ENCODE assay signal across 8 cellular contexts in the genomic region with DNA sequence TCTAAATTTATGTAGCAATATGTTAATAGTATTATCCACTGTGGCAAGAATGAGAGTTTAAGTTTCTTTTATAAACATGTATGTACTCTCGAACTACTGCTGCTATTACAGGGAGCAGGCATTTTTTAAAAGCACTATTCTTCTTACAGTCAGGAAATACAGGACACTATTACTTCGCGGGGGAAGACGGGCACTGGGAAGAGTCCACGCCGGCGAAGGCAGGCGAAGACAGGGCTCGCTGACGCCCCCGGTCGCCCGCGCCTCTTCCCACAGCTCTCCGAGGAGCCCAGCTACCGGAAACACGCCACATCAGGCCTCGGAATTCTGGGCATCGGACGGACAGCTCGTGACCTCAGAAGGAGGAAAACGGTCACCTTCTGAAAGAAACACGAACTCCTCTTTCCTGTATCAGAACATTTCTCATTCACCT.
A peak's percentile ranks its signal among the peaks of the same experiment; 100 is the strongest.
DNase-seq lines count a peak whose midpoint lies in the region; ATAC-seq and TF ChIP-seq lines count a peak whose summit lies in the region.

No MANE protein-coding gene starts in this region.

- peak overlapping the region; percentile 57 for H3K4me3 ChIP-seq in NT2/D1 (ENCODE audit: insufficient read length, low read depth)
- H3K4me3 ChIP-seq in body of pancreas: peak overlapping the region; percentile 11 to 34
- H3K4me3 ChIP-seq in iPS DF 6.9 (ENCODE audit: low read length): peak overlapping the region; percentile 45; the same call in 1 of the 2 replicates

- DNase-seq in COLO668 (lab: John Stamatoyannopoulos, UW; ENCODE audit: unreplicated experiment): peak; percentile 87
- no peak for DNase-seq in NT2/D1 (ENCODE audit: low read depth, low spot score)
- DNase-seq in body of pancreas: peak; percentile 84 to 88 (median 86)
- DNase-seq in iPS DF 6.9 (ENCODE audit: low read depth, low spot score): peak; percentile 33
- DNase-seq in pulmonary artery endothelial cell (ENCODE audit: low read depth, low spot score): peak; percentile 60
- DNase-seq in stimulated activated CD4-positive, alpha-beta T cell treated with anti-CD3 and anti-CD28 coated beads, Interleukin-4, amount 100 ng/mL, for 24 hours: no peak

- H3K36me3 ChIP-seq in NT2/D1 (ENCODE audit: insufficient read depth, insufficient read length, low read length) (no peaks in the 10 kb centered on the region), body of pancreas (replicated peaks in 1 of 2; ENCODE audit: insufficient read depth in 1 of 2, low read depth in 2 of 2) (no peaks in the 10 kb centered on the region), iPS DF 6.9 (ENCODE audit: control insufficient read depth, insufficient read depth, low read length) (no peaks in the 10 kb centered on the region)

- peak in 2 of 7 experiments; percentile 13 to 29 for TF ChIP-seq CTCF in body of pancreas (IDR thresholded peaks at IDR 0.05)

- 0% methylated on average over 18 to 23 of the region's 23 CpGs for WGBS in body of pancreas, 2 donors
- no CpG with 5 or more reads among the region's 23 CpGs for WGBS in iPS DF 6.9 (ENCODE audit: insufficient coverage, insufficient read length)

- ATAC-seq in GM19351 (IDR thresholded peaks at IDR 0.05; ENCODE audit: unreplicated experiment): peak; percentile 1
- peak; percentile 16 for ATAC-seq in HG03469 (IDR thresholded peaks at IDR 0.05; ENCODE audit: unreplicated experiment)
- ATAC-seq in body of pancreas: peak; percentile 70

- H3K4me1 ChIP-seq in NT2/D1 (ENCODE audit: insufficient read depth, insufficient read length) (no peaks in the 10 kb centered on the region), body of pancreas (peaks cover 7% of the 10 kb centered on the region), iPS DF 6.9 (ENCODE audit: control insufficient read depth, insufficient read depth, low read length) (no peaks in the 10 kb centered on the region)

- intact Hi-C loops in body of pancreas (cut with DNase I): no loop called here

- H3K9me3 ChIP-seq in NT2/D1 (ENCODE audit: insufficient read depth, low read length): no peaks in the 10 kb centered on the region
- no peaks in the 10 kb centered on the region for H3K9me3 ChIP-seq in body of pancreas
- H3K9me3 ChIP-seq in iPS DF 6.9 (ENCODE audit: control insufficient read depth, insufficient read depth, low read length): no peaks in the 10 kb centered on the region

- H3K9ac ChIP-seq in NT2/D1 (ENCODE audit: insufficient read length, low read depth): peak overlapping the region; percentile 85

- peak overlapping the region; percentile 98 to 99 (median 98) for H3K27ac ChIP-seq in body of pancreas
- no peak overlapping the region for H3K27ac ChIP-seq in iPS DF 6.9 (ENCODE audit: low read length)

- no peaks in the 10 kb centered on the region for H3K27me3 ChIP-seq in NT2/D1 (ENCODE audit: insufficient read depth, insufficient read length)
- no peaks in the 10 kb centered on the region for H3K27me3 ChIP-seq in body of pancreas
- H3K27me3 ChIP-seq in iPS DF 6.9 (ENCODE audit: control insufficient read depth, insufficient read depth, low read length): no peaks in the 10 kb centered on the region

- peak in 1 of 3 donors; percentile 10 for TF ChIP-seq POLR2A in body of pancreas (IDR thresholded peaks at IDR 0.05)

Comparison
In these comparisons a context has a peak if more than half of its experiments do, and no peak if none do; other contexts are left out.
1. DNase-seq: peak in COLO668 (single experiment), body of pancreas (4 of 4), iPS DF 6.9 (single experiment) and pulmonary artery endothelial cell (single experiment); none in NT2/D1 (single experiment) and stimulated activated CD4-positive, alpha-beta T cell treated with anti-CD3 and anti-CD28 coated beads, Interleukin-4, amount 100 ng/mL, for 24 hours (single experiment).
2. ATAC-seq: peak in every context shown above with its lines; median percentile 70 in body of pancreas; 16 in HG03469; 1 in GM19351.
3. Peak in every context shown above with its lines, with median percentiles within 50 percentile points of each other: H3K4me3 ChIP-seq.